ENCODE assay signal across 29 cellular contexts in the genomic region with DNA sequence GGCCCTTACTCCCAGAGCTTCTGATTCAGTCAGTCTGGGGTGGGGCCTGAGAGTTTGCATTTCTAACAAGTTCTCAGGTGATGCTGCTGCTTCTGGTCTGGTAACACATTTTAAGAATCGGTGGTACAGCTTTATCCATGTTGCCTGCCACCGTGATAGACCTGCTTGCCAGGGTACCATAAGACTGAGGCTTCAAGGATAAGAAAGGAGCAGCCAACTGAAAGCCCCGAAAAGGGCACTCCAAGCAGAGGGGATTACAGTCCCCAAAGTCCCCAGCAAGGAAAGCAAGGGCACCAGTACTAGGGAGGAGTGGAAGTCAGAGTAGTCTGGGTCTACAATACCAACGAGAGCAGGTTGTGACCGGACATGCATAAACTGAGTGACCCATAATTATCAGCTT. TPM values are rescaled to one million over a fixed set of nuclear protein-coding genes. Genes with fewer than 3 reads are reported as not detected.
"Had no signal": no experiment of that assay in that cellular context is flagged by ENCODE, and none has a peak within 500 bp of the region (broad histone marks: within the 10 kb centered on the region; RNA-seq: fewer than 3 reads in every experiment).

No MANE protein-coding gene starts in this region.

- H3K4me1 Mint-ChIP-seq: mesothelial cell of epicardium had no signal

- H3K4me3 ChIP-seq: colonic mucosa, esophagus squamous epithelium, gastroesophageal sphincter, heart left ventricle, left lung, lower lobe of right lung, mucosa of descending colon had no signal

- H3K4me1 ChIP-seq: colonic mucosa, esophagus squamous epithelium, gastroesophageal sphincter, left lung, lower lobe of right lung had no signal

- H3K27me3 Mint-ChIP-seq: dendritic cell treated with granulocyte-macrophage colony-stimulating factor and Interleukin-4, amounts not matched to agents 40 ng/mL and 50 ng/mL, for 4 days; effector memory CD8-positive, alpha-beta T cell had no signal

- H3K9me3 Mint-ChIP-seq: dendritic cell treated with granulocyte-macrophage colony-stimulating factor and Interleukin-4, amounts not matched to agents 40 ng/mL and 50 ng/mL, for 4 days; effector memory CD8-positive, alpha-beta T cell; endodermal cell; mesothelial cell of epicardium had no signal

- H3K36me3 ChIP-seq: colonic mucosa, gastroesophageal sphincter, left lung, lower lobe of right lung had no signal

- ATAC-seq: effector memory CD8-positive, alpha-beta T cell; esophagus mucosa; gastroesophageal sphincter; heart left ventricle; left cardiac atrium; left lung; left ventricle myocardium superior; lower lobe of right lung; mucosa of descending colon had no signal

- H3K4me3 Mint-ChIP-seq: dendritic cell treated with granulocyte-macrophage colony-stimulating factor and Interleukin-4, amounts not matched to agents 40 ng/mL and 50 ng/mL, for 4 days; effector memory CD8-positive, alpha-beta T cell; endodermal cell; mesothelial cell of epicardium had no signal

- H3K27ac Mint-ChIP-seq: dendritic cell treated with granulocyte-macrophage colony-stimulating factor and Interleukin-4, amounts not matched to agents 40 ng/mL and 50 ng/mL, for 4 days; endodermal cell; mesothelial cell of epicardium had no signal

- H3K27me3 ChIP-seq: colonic mucosa, esophagus squamous epithelium, gastroesophageal sphincter, left lung had no signal

- FAIRE-seq: endometrium, islet of Langerhans, keratinocyte had no signal

- DNase-seq: colonic mucosa; cortex of kidney; effector CD8-positive, alpha-beta T cell; effector memory CD8-positive, alpha-beta T cell; endodermal cell; erythroblast; esophagus squamous epithelium; foreskin fibroblast; foreskin melanocyte; heart left ventricle; hippocampal formation; left cardiac atrium; left lung; left ventricle myocardium superior; lower lobe of right lung; mucosa of descending colon had no signal

- H3K27ac ChIP-seq: colonic mucosa, epithelial cell of prostate, esophagus squamous epithelium, gastroesophageal sphincter, heart left ventricle, left lung, lower lobe of right lung had no signal

- H3K9me3 ChIP-seq: colonic mucosa, esophagus squamous epithelium, gastroesophageal sphincter, heart left ventricle, left lung, lower lobe of right lung, mucosa of descending colon had no signal

RNA-seq across cellular contexts. Expression of a gene that starts 49.9 kb away (rescaled TPM):
- total RNA-seq: colonic mucosa, dermis microvascular lymphatic vessel endothelial cell, endodermal cell, esophagus mucosa, kidney epithelial cell, left lung, left ventricle myocardium superior, lung microvascular endothelial cell, mesenteric fat pad, mucosa of descending colon, myocyte had no signal
